Comparison of ENCODE assay signal across 9 cellular contexts in genomic region chr16:57479422-57480126, GRCh38. TPM values are rescaled to one million over a fixed set of nuclear protein-coding genes. Genes with fewer than 3 reads are reported as not detected.
DNase-seq lines count a peak whose midpoint lies in the region; ATAC-seq, FAIRE-seq and TF ChIP-seq lines count a peak whose summit lies in the region.
"Had no signal": no experiment of that assay in that cellular context is flagged by ENCODE, and none has a peak within 500 bp of the region (broad histone marks: within the 10 kb centered on the region; RNA-seq: fewer than 3 reads in every experiment).

No MANE protein-coding gene starts in this region.

- peak; percentile 31 to 61; a peak in 4 of 6 replicates for ATAC-seq in A549
- ATAC-seq in left colon, result peak; percentile 79
- no peak for ATAC-seq in HG03469 (IDR thresholded peaks at IDR 0.05; ENCODE audit: unreplicated experiment)
- ATAC-seq: GM12878 had no signal

- CTCF ChIA-PET in A549 (lab: Yijun Ruan, JAX), result interaction anchor here (1.0 to 8.4 kb wide), 7 partner anchors 7 to 61 kb away, joined by 3 to 70 read pairs (median 8); partner anchors contain the start of genes DOK4 and POLR2C

- H3K4me1 ChIP-seq in A549 (peaks cover 90% of the 10 kb centered on the region), tibial artery (peaks cover 12 to 60% (median 53%) of the 10 kb centered on the region in 4 donors)

- TF ChIP-seq RAD21 in A549 (conservative IDR thresholded peaks at IDR 0.05 in 1 of 2, IDR thresholded peaks at IDR 0.05 in 1 of 2), result no peak

- H3K27ac ChIP-seq in A549, result peak overlapping the region; percentile 96 to 98
- peak overlapping the region; percentile 69 to 77 for H3K27ac ChIP-seq in tibial artery

- POLR2A ChIA-PET in A549 (lab: Yijun Ruan, JAX), result interaction anchor here (0.9 to 2.4 kb wide), 5 partner anchors 8 to 40 kb away, joined by 3 to 15 read pairs (median 5); partner anchors contain the start of genes CIAPIN1, COQ9 and POLR2C

- intact Hi-C loops in left colon (cut with DNase I, micrococcal nuclease), result no loop called here
- intact Hi-C loops in tibial artery (cut with DNase I; ENCODE audit: low total_unique reads), result loop anchor here (5.0 kb wide), 1 partner anchor 48 kb away; no protein-coding TSS in a partner anchor

- H3K9me3 ChIP-seq in A549, result no peaks in the 10 kb centered on the region
- H3K9me3 ChIP-seq in tibial artery, result no peaks in the 10 kb centered on the region

- DNase-seq in A549 (ENCODE audit: low read depth in 1 of 2, low spot score in 1 of 2) (peak in 1 of 2 experiments; percentile 82), HS-5 (ENCODE audit: low read depth) (peak; percentile 20), cerebellum (ENCODE audit: low spot score) (peak; percentile 79), left colon (peak; percentile 76 to 84), tibial artery (peak; percentile 32 to 79), erythroblast (lab: John Stamatoyannopoulos, UW) (no peak), NCI-H1930 (lab: John Stamatoyannopoulos, UW) (no peak)

- H3K27me3 ChIP-seq in tibial artery, result no peaks in the 10 kb centered on the region

- H3K4me3 ChIP-seq in A549, result peak overlapping the region; percentile 48
- H3K4me3 ChIP-seq in tibial artery, result peak overlapping the region; percentile 53 to 57
- H3K4me3 ChIP-seq: GM12878 had no signal

- no peak for TF ChIP-seq POLR2A in A549 (IDR thresholded peaks at IDR 0.05; ENCODE audit: low read length)
- TF ChIP-seq POLR2A in erythroblast (IDR thresholded peaks at IDR 0.05; ENCODE audit: low read length), result no peak

- no peak for TF ChIP-seq CTCF in A549 (IDR thresholded peaks at IDR 0.05)
- TF ChIP-seq CTCF in tibial artery (IDR thresholded peaks at IDR 0.05), result no peak

- TF ChIP-seq EP300 in A549 (IDR thresholded peaks at IDR 0.05), result no peak

- WGBS in A549 (ENCODE audit: missing lambda C conversion rate), result 37% methylated on average over 23 of the region's 24 CpGs

- peaks cover 6 to 9% (median 9%) of the 10 kb centered on the region in 3 donors for H3K36me3 ChIP-seq in tibial artery

- FAIRE-seq in A549 (lab: Jason Lieb, UNC), result no peak
- FAIRE-seq: GM12878 had no signal

- peak overlapping the region; percentile 93 for H3K4me2 ChIP-seq in A549

TF ChIP-seq in A549, 52 proteins besides CTCF, POLR2A, EP300 and RAD21:
- TF ChIP-seq NPAS2 (CRISPR knock-in tag; IDR thresholded peaks at IDR 0.05; ENCODE audit: borderline replicate concordance) (no peak), REST (IDR thresholded peaks at IDR 0.05) (peak; percentile 55; the same call in 1 of the 2 replicates)

RNA-seq across cellular contexts. Expression of gene DOK4, which starts 6.7 kb away (rescaled TPM):
- polyA plus RNA-seq in A549 (2011; rRNA removed), result 85.4 and 93.2 TPM in 2 replicates
- polyA plus RNA-seq in A549 (2012; cell fraction: cytosol; rRNA removed), result 76.5 and 94.3 TPM in 2 replicates
- polyA plus RNA-seq in A549 (2012; cell fraction: nucleus; rRNA removed), result 99.2 and 102 TPM in 2 replicates
- polyA plus RNA-seq in A549 (2017; fragmentation: RNase III; extraction: RNeasy Plus Mini Kit Qiagen cat#74134 plus additional on column Dnase treatment), result 51.9 to 70.3 TPM (median 65.2 TPM) in 3 replicates
- 103 and 109 TPM in 2 replicates for polyA minus RNA-seq in A549 (2011; rRNA and poly(A)+ RNA removed)
- 29.5 TPM for total RNA-seq in cerebellum
- total RNA-seq in left colon, result 100 to 1,000 TPM; 145 to 152 TPM

RNA-seq across cellular contexts. Expression of gene POLR2C, which starts 17.1 kb away (rescaled TPM):
- polyA plus RNA-seq in A549 (2011; rRNA removed) (229 and 259 TPM in 2 replicates), A549 (2017; fragmentation: RNase III; extraction: RNeasy Plus Mini Kit Qiagen cat#74134 plus additional on column Dnase treatment) (141 to 148 TPM (median 146 TPM) in 3 replicates)
- 181 and 221 TPM in 2 replicates for polyA plus RNA-seq in A549 (2012; cell fraction: cytosol; rRNA removed)
- 135 and 142 TPM in 2 replicates for polyA plus RNA-seq in A549 (2012; cell fraction: nucleus; rRNA removed)
- 327 and 401 TPM in 2 replicates for polyA minus RNA-seq in A549 (2011; rRNA and poly(A)+ RNA removed)
- total RNA-seq in cerebellum (52.8 TPM), left colon (10 to 100 TPM; 48.9 to 50.0 TPM)

RNA-seq across cellular contexts. Expression of gene COQ9, which starts 32.3 kb away (rescaled TPM):
- polyA plus RNA-seq in A549 (2011; rRNA removed) (109 and 130 TPM in 2 replicates), A549 (2017; fragmentation: RNase III; extraction: RNeasy Plus Mini Kit Qiagen cat#74134 plus additional on column Dnase treatment) (46.2 to 48.0 TPM (median 47.2 TPM) in 3 replicates)
- 91.1 and 99.7 TPM in 2 replicates for polyA plus RNA-seq in A549 (2012; cell fraction: cytosol; rRNA removed)
- polyA plus RNA-seq in A549 (2012; cell fraction: nucleus; rRNA removed), result 90.2 and 108 TPM in 2 replicates
- polyA minus RNA-seq in A549 (2011; rRNA and poly(A)+ RNA removed), result 81.0 and 97.4 TPM in 2 replicates
- total RNA-seq in cerebellum (43.2 TPM), left colon (100 to 1,000 TPM; 107 to 117 TPM)

RNA-seq across cellular contexts. Expression of gene CIAPIN1, which starts 32.4 kb away (rescaled TPM):
- polyA plus RNA-seq in A549 (2011; rRNA removed), result 101 and 114 TPM in 2 replicates
- polyA plus RNA-seq in A549 (2012; cell fraction: cytosol; rRNA removed), result 66.5 and 75.6 TPM in 2 replicates
- polyA plus RNA-seq in A549 (2012; cell fraction: nucleus; rRNA removed), result 49.6 and 75.2 TPM in 2 replicates
- polyA plus RNA-seq in A549 (2017; fragmentation: RNase III; extraction: RNeasy Plus Mini Kit Qiagen cat#74134 plus additional on column Dnase treatment), result 69.1 to 75.0 TPM (median 71.5 TPM) in 3 replicates
- 49.6 and 60.0 TPM in 2 replicates for polyA minus RNA-seq in A549 (2011; rRNA and poly(A)+ RNA removed)
- total RNA-seq in cerebellum, result 47.6 TPM
- 10 to 100 TPM; 47.3 to 72.5 TPM for total RNA-seq in left colon

RNA-seq across cellular contexts. Expression of gene CCDC102A, which starts 56.8 kb away (rescaled TPM):
- polyA plus RNA-seq in A549 (2011; rRNA removed) (7.4 and 8.0 TPM in 2 replicates), A549 (2017; fragmentation: RNase III; extraction: RNeasy Plus Mini Kit Qiagen cat#74134 plus additional on column Dnase treatment) (7.6 to 8.5 TPM (median 8.3 TPM) in 3 replicates)
- 20.1 and 20.7 TPM in 2 replicates for polyA plus RNA-seq in A549 (2012; cell fraction: cytosol; rRNA removed)
- polyA plus RNA-seq in A549 (2012; cell fraction: nucleus; rRNA removed), result 18.4 and 19.5 TPM in 2 replicates
- 3.5 and 4.0 TPM in 2 replicates for polyA minus RNA-seq in A549 (2011; rRNA and poly(A)+ RNA removed)
- total RNA-seq in cerebellum (1.9 TPM), left colon (1 to 10 TPM; 1.9 to 2.8 TPM)

Comparison
In these comparisons a context has a peak if more than half of its experiments do, and no peak if none do; other contexts are left out.
1. DNase-seq: peak in HS-5 (single experiment), cerebellum (single experiment), left colon (2 of 2) and tibial artery (2 of 2); none in erythroblast (0 of 2) and NCI-H1930 (0 of 2).